12 cellular contexts compared by ENCODE assay signal in genomic region chr12:14611640-14612203, GRCh38. TPM values are rescaled to one million over a fixed set of nuclear protein-coding genes. Genes with fewer than 3 reads are reported as not detected.
"Had no signal": no experiment of that assay in that cellular context is flagged by ENCODE, and none has a peak within 500 bp of the region (broad histone marks: within the 10 kb centered on the region; RNA-seq: fewer than 3 reads in every experiment).

No MANE protein-coding gene starts in this region.

- H3K27ac Mint-ChIP-seq: activated CD4-positive, alpha-beta T cell treated with anti-CD3 and anti-CD28 coated beads, Interleukin-2, amount 10 ng/mL, durations not matched to agents 24 days and 14 days; activated naive CD8-positive, alpha-beta T cell treated with anti-CD3 and anti-CD28 coated beads, Interleukin-2, amount 50 U/mL, for 24 hours had no signal

- H3K4me3 ChIP-seq: ascending aorta, esophagus squamous epithelium, left lung, smooth muscle cell, thyroid gland, vagina had no signal

- H3K4me2 ChIP-seq: smooth muscle cell had no signal

- H3K36me3 ChIP-seq: ascending aorta, esophagus squamous epithelium, left lung, thyroid gland, vagina had no signal

- FAIRE-seq: bronchial epithelial cell had no signal

- H3K4me3 Mint-ChIP-seq: activated CD4-positive, alpha-beta T cell treated with anti-CD3 and anti-CD28 coated beads, Interleukin-2, amount 10 ng/mL, durations not matched to agents 24 days and 14 days; activated naive CD8-positive, alpha-beta T cell treated with anti-CD3 and anti-CD28 coated beads, Interleukin-2, amount 50 U/mL, for 24 hours had no signal

- H3K27ac ChIP-seq: ascending aorta, left lung, thyroid gland, vagina had no signal

- H3K9me3 ChIP-seq: thyroid gland, vagina had no signal

- H3K4me1 ChIP-seq: thyroid gland had no signal

- DNase-seq: activated CD4-positive, alpha-beta T cell treated with anti-CD3 and anti-CD28 coated beads, Interleukin-2, amount 10 ng/mL, durations not matched to agents 24 days and 14 days; activated CD8-positive, alpha-beta memory T cell treated with anti-CD3 and anti-CD28 coated beads for 24 hours; activated naive CD4-positive, alpha-beta T cell treated with Interleukin-2 at 50 U/mL for 16 hours; activated naive CD8-positive, alpha-beta T cell treated with anti-CD3 and anti-CD28 coated beads, Interleukin-2, amount 50 U/mL, for 24 hours; esophagus squamous epithelium; foreskin fibroblast; left lung; thyroid gland had no signal

- ATAC-seq: activated naive CD8-positive, alpha-beta T cell treated with anti-CD3 and anti-CD28 coated beads, Interleukin-2, amount 50 U/mL, for 24 hours; left lung had no signal

- H3K27me3 ChIP-seq: ascending aorta, esophagus squamous epithelium, left lung, thyroid gland, vagina had no signal

RNA-seq across cellular contexts. Expression of gene PLBD1, which starts 44.0 kb away (rescaled TPM):
- total RNA-seq: activated CD4-positive, alpha-beta T cell treated with anti-CD3 and anti-CD28 coated beads, Interleukin-2, amount 10 ng/mL, durations not matched to agents 24 days and 14 days had no signal
